Comparison of ENCODE assay signal across 8 cellular contexts in genomic region chr4:185005209-185005819, GRCh38. TPM values are rescaled to one million over a fixed set of nuclear protein-coding genes. Genes with fewer than 3 reads are reported as not detected.
DNase-seq lines count a peak whose midpoint lies in the region; ATAC-seq and TF ChIP-seq lines count a peak whose summit lies in the region.

No MANE protein-coding gene starts in this region.

- no peak overlapping the region for H3K27ac ChIP-seq in effector memory CD4-positive, alpha-beta T cell (ENCODE audit: insufficient read depth, low read length, poor library complexity, severe bottlenecking)

- no peaks in the 10 kb centered on the region for H3K9me3 ChIP-seq in effector memory CD4-positive, alpha-beta T cell (ENCODE audit: control insufficient read depth, low read length)

- intact Hi-C loops in CD14-positive monocyte (cut with micrococcal nuclease): loop anchor here in 1 of 2 donors (10.0 kb wide), 1 partner anchor 261 kb away; no protein-coding TSS in a partner anchor

- H3K4me3 Mint-ChIP-seq in CD14-positive monocyte (peak overlapping the region; percentile 71 to 86), memory B cell (peak overlapping the region; percentile 49)
- no peak overlapping the region for H3K4me3 Mint-ChIP-seq in activated CD4-positive, alpha-beta memory T cell treated with anti-CD3 and anti-CD28 coated beads, Interleukin-2, amount 10 ng/mL, durations not matched to agents 7 days and 5 days

- CTCF ChIA-PET in activated CD4-positive, alpha-beta memory T cell treated with anti-CD3 and anti-CD28 coated beads, Interleukin-2, amount 10 ng/mL, durations not matched to agents 7 days and 5 days (lab: Charles Lee): interaction anchor here (0.6 to 1.5 kb wide), 16 partner anchors 9 to 490 kb away, joined by 3 to 6 read pairs (median 3); partner anchors contain the start of gene HELT

- POLR2A ChIA-PET in activated CD4-positive, alpha-beta memory T cell treated with anti-CD3 and anti-CD28 coated beads, Interleukin-2, amount 10 ng/mL, durations not matched to agents 7 days and 5 days (lab: Charles Lee): no interaction called here

- H3K27ac Mint-ChIP-seq in CD14-positive monocyte: peak overlapping the region in 3 of 7 donors; percentile 28 to 60 (median 30)
- H3K27ac Mint-ChIP-seq in activated CD4-positive, alpha-beta memory T cell treated with anti-CD3 and anti-CD28 coated beads, Interleukin-2, amount 10 ng/mL, durations not matched to agents 7 days and 5 days: no peak overlapping the region
- H3K27ac Mint-ChIP-seq in memory B cell: no peak overlapping the region

- H3K27me3 Mint-ChIP-seq in CD14-positive monocyte (ENCODE audit: low read depth in 3 of 3): peaks cover 29 to 42% (median 38%) of the 10 kb centered on the region in 3 donors
- peaks cover 62% of the 10 kb centered on the region for H3K27me3 Mint-ChIP-seq in activated CD4-positive, alpha-beta memory T cell treated with anti-CD3 and anti-CD28 coated beads, Interleukin-2, amount 10 ng/mL, durations not matched to agents 7 days and 5 days
- H3K27me3 Mint-ChIP-seq in memory B cell: peaks cover 28% of the 10 kb centered on the region

- no peak overlapping the region for H3K4me3 ChIP-seq in effector memory CD4-positive, alpha-beta T cell (ENCODE audit: insufficient read depth, low read depth, low read length, poor library complexity, severe bottlenecking)

- no peaks in the 10 kb centered on the region for H3K4me1 ChIP-seq in effector memory CD4-positive, alpha-beta T cell (ENCODE audit: control insufficient read depth, insufficient read depth, low read length, poor library complexity, severe bottlenecking)

- H3K36me3 ChIP-seq in effector memory CD4-positive, alpha-beta T cell (ENCODE audit: control insufficient read depth, insufficient read depth, low read length): no peaks in the 10 kb centered on the region

- ATAC-seq in GM19395 (IDR thresholded peaks at IDR 0.05; ENCODE audit: unreplicated experiment): peak; percentile 96
- ATAC-seq in HG03521 (IDR thresholded peaks at IDR 0.05; ENCODE audit: unreplicated experiment): peak; percentile 75
- peak; percentile 90 for ATAC-seq in memory B cell (ENCODE audit: low read depth)

- peaks cover 0 to 3% (median 0%) of the 10 kb centered on the region in 7 donors for H3K9me3 Mint-ChIP-seq in CD14-positive monocyte
- H3K9me3 Mint-ChIP-seq in activated CD4-positive, alpha-beta memory T cell treated with anti-CD3 and anti-CD28 coated beads, Interleukin-2, amount 10 ng/mL, durations not matched to agents 7 days and 5 days: no peaks in the 10 kb centered on the region
- no peaks in the 10 kb centered on the region for H3K9me3 Mint-ChIP-seq in memory B cell

- peak; percentile 95 for TF ChIP-seq CTCF in CD14-positive monocyte (IDR thresholded peaks at IDR 0.05)

- H3K4me1 Mint-ChIP-seq in CD14-positive monocyte: peaks cover 22% of the 10 kb centered on the region
- peaks cover 5% of the 10 kb centered on the region for H3K4me1 Mint-ChIP-seq in activated CD4-positive, alpha-beta memory T cell treated with anti-CD3 and anti-CD28 coated beads, Interleukin-2, amount 10 ng/mL, durations not matched to agents 7 days and 5 days
- H3K4me1 Mint-ChIP-seq in memory B cell: peaks cover 4% of the 10 kb centered on the region

- peaks cover 0 to 2% of the 10 kb centered on the region in 2 donors for H3K36me3 Mint-ChIP-seq in CD14-positive monocyte
- H3K36me3 Mint-ChIP-seq in activated CD4-positive, alpha-beta memory T cell treated with anti-CD3 and anti-CD28 coated beads, Interleukin-2, amount 10 ng/mL, durations not matched to agents 7 days and 5 days (ENCODE audit: low read depth): no peaks in the 10 kb centered on the region
- H3K36me3 Mint-ChIP-seq in memory B cell: no peaks in the 10 kb centered on the region

- H3K27me3 ChIP-seq in effector memory CD4-positive, alpha-beta T cell (replicated peaks; ENCODE audit: control insufficient read depth, insufficient read depth, low read length, poor library complexity, severe bottlenecking): no peaks in the 10 kb centered on the region

- DNase-seq in CD14-positive monocyte (ENCODE audit: low spot score) (peak; percentile 76), NCI-H82 treated with DMSO at 0.1 percent for 48 hours (lab: John Stamatoyannopoulos, UW; ENCODE audit: unreplicated experiment) (peak; percentile 16), memory B cell (ENCODE audit: low spot score in 2 of 2) (peak; percentile 74 to 82)
- peak; percentile 79 for DNase-seq in activated CD4-positive, alpha-beta memory T cell treated with anti-CD3 and anti-CD28 coated beads, Interleukin-2, amount 10 ng/mL, durations not matched to agents 7 days and 5 days
- peak; percentile 32 to 53 (median 41) for DNase-seq in effector memory CD4-positive, alpha-beta T cell
- DNase-seq in stimulated activated CD8-positive, alpha-beta memory T cell treated with anti-CD3 and anti-CD28 coated beads, Interleukin-12 subunit alpha, Interleukin-12 subunit beta, amount 100 ng/mL, for 4 hours (ENCODE audit: low read depth): peak; percentile 55

RNA-seq across cellular contexts. Expression of gene HELT, which starts 13.0 kb away (rescaled TPM):
- not detected for polyA plus RNA-seq in CD14-positive monocyte
- total RNA-seq in activated CD4-positive, alpha-beta memory T cell treated with anti-CD3 and anti-CD28 coated beads, Interleukin-2, amount 10 ng/mL, durations not matched to agents 7 days and 5 days: not detected

Comparison
In these comparisons a context has a peak if more than half of its experiments do, and no peak if none do; other contexts are left out.
1. DNase-seq: peak in every context shown above with its lines; median percentile 79 in activated CD4-positive, alpha-beta memory T cell treated with anti-CD3 and anti-CD28 coated beads, Interleukin-2, amount 10 ng/mL, durations not matched to agents 7 days and 5 days; 78 in memory B cell; 76 in CD14-positive monocyte; 55 in stimulated activated CD8-positive, alpha-beta memory T cell treated with anti-CD3 and anti-CD28 coated beads, Interleukin-12 subunit alpha, Interleukin-12 subunit beta, amount 100 ng/mL, for 4 hours; 41 in effector memory CD4-positive, alpha-beta T cell; 16 in NCI-H82 treated with DMSO at 0.1 percent for 48 hours.